9 cellular contexts compared by ENCODE assay signal in genomic region chr12:3365416-3366385, GRCh38.
DNase-seq lines count a peak whose midpoint lies in the region; ATAC-seq and TF ChIP-seq lines count a peak whose summit lies in the region.
"Had no signal": no experiment of that assay in that cellular context is flagged by ENCODE, and none has a peak within 500 bp of the region (broad histone marks: within the 10 kb centered on the region; RNA-seq: fewer than 3 reads in every experiment).

No MANE protein-coding gene starts in this region.

- no peaks in the 10 kb centered on the region for H3K79me2 ChIP-seq in H9 (ENCODE audit: insufficient read depth, low read length)

- H3K18ac ChIP-seq in H9 (ENCODE audit: insufficient read length, low read depth, low read length), result no peak overlapping the region

- H2BK120ac ChIP-seq in H9 (ENCODE audit: low read depth, low read length, poor library complexity, severe bottlenecking), result no peak overlapping the region

- H3K23ac ChIP-seq in H9 (ENCODE audit: insufficient read length, low read depth, low read length), result no peak overlapping the region

- H4K91ac ChIP-seq in H9 (ENCODE audit: insufficient read length, low read depth, low read length), result no peak overlapping the region

- no peak overlapping the region for H3K4ac ChIP-seq in H9 (ENCODE audit: low read depth, low read length)

- intact Hi-C loops in right cardiac atrium (cut with DNase I), result no loop called here
- intact Hi-C loops in sigmoid colon (cut with DNase I), result no loop called here

- H3K27ac Mint-ChIP-seq in H9, result no peak overlapping the region

- no peak for TF ChIP-seq EP300 in sigmoid colon (IDR thresholded peaks at IDR 0.05)

- H3K9ac ChIP-seq in H9 (ENCODE audit: extremely low read depth, insufficient read length, low read length), result no peak overlapping the region

- H2BK12ac ChIP-seq in H9 (ENCODE audit: insufficient read length, low read depth, low read length), result no peak overlapping the region

- H3K27me3 Mint-ChIP-seq in H9 (ENCODE audit: low read depth), result peaks cover 32% of the 10 kb centered on the region

- H3K4me3 ChIP-seq in RWPE2 (ENCODE audit: severe bottlenecking), result peak overlapping the region; percentile 34
- H3K4me3 ChIP-seq in right cardiac atrium (ENCODE audit: low read length), result peak overlapping the region; percentile 43
- peak overlapping the region in 3 of 4 donors; percentile 19 to 46 (median 44) for H3K4me3 ChIP-seq in sigmoid colon
- no peak overlapping the region for H3K4me3 ChIP-seq in brain microvascular endothelial cell (ENCODE audit: low read depth, low read length)

- peak overlapping the region; percentile 68 to 86 for H3K4me3 Mint-ChIP-seq in H9

- H3K4me2 ChIP-seq in H9 (ENCODE audit: insufficient read depth, insufficient read length, low read length), result peak overlapping the region; percentile 45

- in situ Hi-C loops in brain microvascular endothelial cell (cut with HindIII; ENCODE audit: low pct_ligation_motif_present, low sequenced_read_pairs), result no loop called here

- no peak overlapping the region for H2BK20ac ChIP-seq in H9 (ENCODE audit: low read depth, low read length, poor library complexity, severe bottlenecking)

- H2AFZ ChIP-seq in H9 (ENCODE audit: low read length), result no peak overlapping the region

- no peaks in the 10 kb centered on the region; the same call in 1 of the 2 replicates for H3K4me1 ChIP-seq in H9 (ENCODE audit: insufficient read depth, low read length)
- no peaks in the 10 kb centered on the region for H3K4me1 ChIP-seq in RWPE2 (ENCODE audit: insufficient read depth, poor library complexity, severe bottlenecking)
- H3K4me1 ChIP-seq in right cardiac atrium (ENCODE audit: control insufficient read depth, insufficient read depth, low read length), result no peaks in the 10 kb centered on the region
- H3K4me1 ChIP-seq in sigmoid colon, result peaks cover 0 to 13% (median 9%) of the 10 kb centered on the region in 4 donors

- H3K27me3 ChIP-seq in H9 (ENCODE audit: insufficient read depth, low read length) (peaks cover 16% of the 10 kb centered on the region; the same call in 1 of the 2 replicates), RWPE2 (ENCODE audit: insufficient read depth, poor library complexity, severe bottlenecking) (peaks cover 7% of the 10 kb centered on the region), right cardiac atrium (ENCODE audit: control insufficient read depth, insufficient read depth) (no peaks in the 10 kb centered on the region), sigmoid colon (peaks cover 22 to 68% (median 42%) of the 10 kb centered on the region in 3 donors), brain microvascular endothelial cell (replicated peaks) (peaks cover 30% of the 10 kb centered on the region)

- WGBS in H9 (ENCODE audit: extremely low coverage, insufficient read length, low lambda C conversion rate), result no CpG with 5 or more reads among the region's 84 CpGs
- 3% methylated on average over 84 of the region's 84 CpGs for WGBS in right cardiac atrium
- WGBS in sigmoid colon, 2 donors, result 3 to 6% methylated on average over 84 of the region's 84 CpGs

- no peak overlapping the region for H2BK15ac ChIP-seq in H9 (ENCODE audit: low read depth, low read length)

- H3K56ac ChIP-seq in H9 (ENCODE audit: insufficient read length, low read depth, low read length), result no peak overlapping the region

- H2BK5ac ChIP-seq in H9 (ENCODE audit: insufficient read length, low read length), result no peak overlapping the region

- H4K8ac ChIP-seq in H9 (replicated peaks; ENCODE audit: insufficient read length, low read depth, low read length), result no peak overlapping the region

- no peak overlapping the region for H2AK5ac ChIP-seq in H9 (ENCODE audit: insufficient read length, low read length)

- H4K20me1 ChIP-seq in H9 (ENCODE audit: control insufficient read depth, insufficient read depth, insufficient read length), result no peaks in the 10 kb centered on the region

- no peaks in the 10 kb centered on the region for H3K79me1 ChIP-seq in H9 (ENCODE audit: insufficient read depth, low read depth, low read length, poor library complexity, severe bottlenecking)

- peaks cover 8 to 10% of the 10 kb centered on the region in 2 experiments for H3K4me1 Mint-ChIP-seq in H9

- H4K5ac ChIP-seq in H9 (ENCODE audit: insufficient read length, low read depth, low read length), result no peak overlapping the region

- H3K9me3 Mint-ChIP-seq in H9, result no peaks in the 10 kb centered on the region

- no peak for TF ChIP-seq POLR2A in sigmoid colon (IDR thresholded peaks at IDR 0.05)

- peak overlapping the region; percentile 8; the same call in 1 of the 2 replicates for H3K14ac ChIP-seq in H9 (ENCODE audit: insufficient read depth, low read length)

- no peaks in the 10 kb centered on the region for H3K36me3 Mint-ChIP-seq in H9 (ENCODE audit: insufficient read depth in 1 of 3, low read depth in 3 of 3)

- H3K36me3 ChIP-seq in RWPE2 (ENCODE audit: low read depth) (no peaks in the 10 kb centered on the region), sigmoid colon (no peaks in the 10 kb centered on the region), brain microvascular endothelial cell (replicated peaks) (no peaks in the 10 kb centered on the region)

- H3K9me3 ChIP-seq in H9 (ENCODE audit: control insufficient read depth, low read depth, low read length), result no peaks in the 10 kb centered on the region
- H3K9me3 ChIP-seq in RWPE2 (ENCODE audit: severe bottlenecking), result no peaks in the 10 kb centered on the region
- no peaks in the 10 kb centered on the region for H3K9me3 ChIP-seq in right cardiac atrium (ENCODE audit: control insufficient read depth, low read length)
- no peaks in the 10 kb centered on the region for H3K9me3 ChIP-seq in sigmoid colon

- H3K23me2 ChIP-seq in H9 (ENCODE audit: insufficient read length, low read depth, low read length, poor library complexity, severe bottlenecking), result no peaks in the 10 kb centered on the region

- peak; percentile 93 for ATAC-seq in RWPE2 (ENCODE audit: low read depth)
- ATAC-seq in right cardiac atrium, result peak; percentile 79 to 87

- no peak overlapping the region for H3T11ph ChIP-seq in H9 (ENCODE audit: low read length)

- DNase-seq in H9 (peak; percentile 63), RWPE2 (ENCODE audit: low spot score) (no peak), right cardiac atrium (peak; percentile 31 to 71 (median 62)), sigmoid colon (no peak), GM19240 (ENCODE audit: insufficient read length, low spot score) (no peak), brain microvascular endothelial cell (no peak)
- no peak for DNase-seq in stimulated activated CD4-positive, alpha-beta T cell treated with anti-CD3 and anti-CD28 coated beads, Interleukin-1b, Interleukin-23, amount 100 ng/mL, for 48 hours
- DNase-seq in activated CD4-positive, alpha-beta T cell treated with anti-CD3 and anti-CD28 coated beads for 4 hours, result no peak
- DNase-seq: KG1 had no signal

- H3K27ac ChIP-seq in H9 (ENCODE audit: insufficient read length, low read depth, low read length) (no peak overlapping the region), RWPE2 (ENCODE audit: poor library complexity, severe bottlenecking) (no peak overlapping the region), right cardiac atrium (ENCODE audit: low read length) (no peak overlapping the region), sigmoid colon (no peak overlapping the region), brain microvascular endothelial cell (no peak overlapping the region)

- no peak; the same call in 2 of the 3 replicates for TF ChIP-seq CTCF in H9 (conservative IDR thresholded peaks at IDR 0.05)
- no peak for TF ChIP-seq CTCF in RWPE2 (IDR thresholded peaks at IDR 0.05; ENCODE audit: poor library complexity, severe bottlenecking)
- no peak for TF ChIP-seq CTCF in sigmoid colon (IDR thresholded peaks at IDR 0.05)
- no peak for TF ChIP-seq CTCF in brain microvascular endothelial cell (IDR thresholded peaks at IDR 0.05; ENCODE audit: low read depth, low read length, missing control alignments)

Comparison
In these comparisons a context has a peak if more than half of its experiments do, and no peak if none do; other contexts are left out.
1. DNase-seq: peak in H9 (single experiment) and right cardiac atrium (3 of 3); none in RWPE2 (single experiment), sigmoid colon (single experiment), GM19240 (single experiment), stimulated activated CD4-positive, alpha-beta T cell treated with anti-CD3 and anti-CD28 coated beads, Interleukin-1b, Interleukin-23, amount 100 ng/mL, for 48 hours (single experiment), activated CD4-positive, alpha-beta T cell treated with anti-CD3 and anti-CD28 coated beads for 4 hours (0 of 2) and brain microvascular endothelial cell (single experiment).